ENCODE assay signal across 8 cellular contexts in the genomic region with DNA sequence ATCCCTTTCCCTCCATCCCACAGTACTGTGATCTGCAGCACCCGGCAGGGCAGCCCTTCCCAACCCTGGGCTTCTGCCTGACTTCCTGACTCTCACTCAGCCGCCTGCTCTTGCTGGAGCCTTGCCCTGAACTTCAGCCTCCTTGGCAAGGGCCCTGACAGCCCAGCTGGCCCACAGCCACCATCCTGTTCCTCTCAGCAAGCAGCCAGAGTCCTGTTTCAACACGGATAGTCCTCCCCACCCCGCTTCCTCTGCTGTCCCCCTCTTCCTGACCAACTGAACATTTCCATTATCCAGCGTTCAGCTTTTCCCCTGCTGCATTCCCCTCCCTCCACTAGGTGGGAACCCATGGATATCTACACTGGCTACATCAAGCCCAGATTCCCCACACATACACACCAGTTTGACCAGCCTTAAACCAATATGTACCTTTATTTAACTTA.
DNase-seq lines count a peak whose midpoint lies in the region; ATAC-seq, FAIRE-seq and TF ChIP-seq lines count a peak whose summit lies in the region.

No MANE protein-coding gene starts in this region.

- intact Hi-C loops in mammary epithelial cell (cut with micrococcal nuclease), result loop anchor here (1.0 kb wide), 1 partner anchor 205 kb away; no protein-coding TSS in a partner anchor

- peak; percentile 62 for FAIRE-seq in keratinocyte (lab: Jason Lieb, UNC)

- TF ChIP-seq CTCF in BJ (IDR thresholded peaks at IDR 0.05; ENCODE audit: insufficient read depth, low read depth, low read length) (peak; percentile 48), LNCaP clone FGC (IDR thresholded peaks at IDR 0.05; ENCODE audit: control insufficient read depth, extremely low read depth, insufficient read depth) (peak; percentile 35), mammary epithelial cell (conservative IDR thresholded peaks at IDR 0.05 in 1 of 2, IDR thresholded peaks at IDR 0.05 in 1 of 2; ENCODE audit: extremely low read depth in 1 of 2, insufficient read depth in 1 of 2, low read depth in 1 of 2, low read length in 2 of 2) (peak; percentile 48 to 52), keratinocyte (optimal IDR thresholded peaks at IDR 0.05 in 1 of 3, IDR thresholded peaks at IDR 0.05 in 1 of 3, conservative IDR thresholded peaks at IDR 0.05 in 1 of 3; ENCODE audit: extremely low read depth in 1 of 3, insufficient read depth in 2 of 3, low read length in 3 of 3) (peak; percentile 38 to 55 (median 45))

- H3K9ac ChIP-seq in mammary epithelial cell (ENCODE audit: insufficient read depth, low read length) (no peak overlapping the region), keratinocyte (ENCODE audit: control insufficient read depth, extremely low read depth, insufficient read depth, low read length) (no peak overlapping the region), subcutaneous abdominal adipose tissue (ENCODE audit: low read length in 5 of 5) (peak overlapping the region in 4 of 5 donors; percentile 0 to 38 (median 28))

- H3K9me3 ChIP-seq in mammary epithelial cell (replicated peaks; ENCODE audit: insufficient read depth, low read length) (no peaks in the 10 kb centered on the region), keratinocyte (ENCODE audit: control insufficient read depth, low read depth, low read length) (no peaks in the 10 kb centered on the region), subcutaneous abdominal adipose tissue (ENCODE audit: control insufficient read depth in 5 of 5, low read length in 5 of 5) (no peaks in the 10 kb centered on the region)

- no peak for ATAC-seq in HG02852 (IDR thresholded peaks at IDR 0.05; ENCODE audit: unreplicated experiment)

- H3K4me3 ChIP-seq in BJ (ENCODE audit: low read depth, low read length) (no peak overlapping the region), LNCaP clone FGC (ENCODE audit: low read depth, low read length) (no peak overlapping the region), mammary epithelial cell (replicated peaks in 1 of 3; ENCODE audit: insufficient read depth in 1 of 3, low read depth in 2 of 3, low read length in 3 of 3) (no peak overlapping the region), keratinocyte (ENCODE audit: control insufficient read depth in 2 of 3, extremely low read depth in 1 of 3, insufficient read depth in 2 of 3, low read depth in 1 of 3, low read length in 3 of 3) (no peak overlapping the region), subcutaneous abdominal adipose tissue (ENCODE audit: low read depth in 1 of 5, low read length in 5 of 5) (peak overlapping the region; percentile 16 to 40 (median 31))

- H3K36me3 ChIP-seq in BJ (ENCODE audit: control insufficient read depth, insufficient read depth, low read length), result no peaks in the 10 kb centered on the region
- no peaks in the 10 kb centered on the region for H3K36me3 ChIP-seq in mammary epithelial cell (ENCODE audit: insufficient read depth, low read length)
- no peaks in the 10 kb centered on the region for H3K36me3 ChIP-seq in keratinocyte (ENCODE audit: control insufficient read depth in 2 of 2, extremely low read depth in 1 of 2, insufficient read depth in 2 of 2, low read length in 2 of 2)
- H3K36me3 ChIP-seq in subcutaneous abdominal adipose tissue (ENCODE audit: control insufficient read depth in 5 of 5, insufficient read depth in 5 of 5, low read length in 5 of 5), result no peaks in the 10 kb centered on the region

- H3K27me3 ChIP-seq in BJ (ENCODE audit: control insufficient read depth, insufficient read depth, low read length) (no peaks in the 10 kb centered on the region), mammary epithelial cell (ENCODE audit: insufficient read depth, low read length) (no peaks in the 10 kb centered on the region), keratinocyte (ENCODE audit: control insufficient read depth, extremely low read depth, insufficient read depth, low read length) (no peaks in the 10 kb centered on the region), subcutaneous abdominal adipose tissue (ENCODE audit: control insufficient read depth in 5 of 5, insufficient read depth in 4 of 5, low read length in 5 of 5) (no peaks in the 10 kb centered on the region)

- H3K4me1 ChIP-seq in mammary epithelial cell (ENCODE audit: insufficient read depth, low read length), result peaks cover 8% of the 10 kb centered on the region
- peaks cover 8% of the 10 kb centered on the region for H3K4me1 ChIP-seq in keratinocyte (ENCODE audit: control insufficient read depth, extremely low read depth, insufficient read depth, low read length)
- peaks cover 10 to 47% (median 42%) of the 10 kb centered on the region in 5 donors for H3K4me1 ChIP-seq in subcutaneous abdominal adipose tissue (ENCODE audit: control insufficient read depth in 5 of 5, insufficient read depth in 5 of 5, low read length in 5 of 5)

- 6% methylated on average over 5 of the region's 5 CpGs for WGBS in mammary epithelial cell (ENCODE audit: low coverage, missing lambda C conversion rate)

- H3K4me2 ChIP-seq in mammary epithelial cell (ENCODE audit: insufficient read depth, low read depth, low read length) (peak overlapping the region; percentile 25), keratinocyte (ENCODE audit: control insufficient read depth, extremely low read depth, insufficient read depth, low read depth, low read length) (peak overlapping the region; percentile 45)

- H4K20me1 ChIP-seq in mammary epithelial cell (ENCODE audit: insufficient read depth, low read length) (no peaks in the 10 kb centered on the region), keratinocyte (ENCODE audit: control insufficient read depth, extremely low read depth, insufficient read depth, low read length) (no peaks in the 10 kb centered on the region)

- POLR2A ChIA-PET in BJ (lab: Charles Lee), result no interaction called here

- peak; percentile 34 for DNase-seq in BJ (ENCODE audit: low read depth)
- DNase-seq in LNCaP clone FGC (ENCODE audit: low read depth), result peak; percentile 70
- peak; percentile 50 for DNase-seq in mammary epithelial cell
- no peak for DNase-seq in keratinocyte (ENCODE audit: low read depth, low spot score)
- DNase-seq in T-helper 9 cell, result no peak
- DNase-seq in NCI-H1694 (lab: John Stamatoyannopoulos, UW), result no peak

- H3K79me2 ChIP-seq in mammary epithelial cell (ENCODE audit: insufficient read depth, low read length) (no peaks in the 10 kb centered on the region), keratinocyte (ENCODE audit: control insufficient read depth, insufficient read depth, low read length) (no peaks in the 10 kb centered on the region)

- H2AFZ ChIP-seq in mammary epithelial cell (ENCODE audit: low read depth, low read length), result peak overlapping the region; percentile 80
- peak overlapping the region; percentile 87 for H2AFZ ChIP-seq in keratinocyte (ENCODE audit: control insufficient read depth, low read length)

- dilution Hi-C loops in mammary epithelial cell (cut with HindIII; ENCODE audit: low sequenced_read_pairs), result no loop called here
- dilution Hi-C loops in keratinocyte (cut with MboI; ENCODE audit: extremely low pct_ligation_motif_present, low sequenced_read_pairs), result no loop called here

- H3K27ac ChIP-seq in mammary epithelial cell (ENCODE audit: insufficient read depth, low read depth, low read length), result no peak overlapping the region
- H3K27ac ChIP-seq in keratinocyte (ENCODE audit: control insufficient read depth, insufficient read depth, low read length), result no peak overlapping the region
- peak overlapping the region; percentile 94 for H3K27ac ChIP-seq in subcutaneous abdominal adipose tissue (ENCODE audit: low read depth, low read length)

- no peaks in the 10 kb centered on the region for H3K9me1 ChIP-seq in keratinocyte (ENCODE audit: control insufficient read depth, extremely low read depth, insufficient read depth, low read length)

- CTCF ChIA-PET in BJ (lab: Yijun Ruan, JAX) (interaction anchor here (0.8 to 1.0 kb wide), 4 partner anchors 10 to 424 kb away, joined by 3 to 4 read pairs (median 3); no protein-coding TSS in a partner anchor), mammary epithelial cell (lab: Charles Lee; ENCODE audit: low non-redundant PET) (interaction anchor here (0.6 kb wide), 1 partner anchor 11 kb away, joined by 3 read pairs; no protein-coding TSS in a partner anchor)

- in situ Hi-C loops in mammary epithelial cell (cut with MboI; ENCODE audit: low sequenced_read_pairs in 2 of 2), result no loop called here

- no TSS peak for BruUV-seq in mammary epithelial cell (replicated peaks; lab: Mats Ljungman, UMichigan)

Comparison
In these comparisons a context has a peak if more than half of its experiments do, and no peak if none do; other contexts are left out.
1. DNase-seq: peak in BJ (single experiment), LNCaP clone FGC (single experiment) and mammary epithelial cell (single experiment); none in keratinocyte (single experiment), T-helper 9 cell (single experiment) and NCI-H1694 (single experiment).
2. H3K4me3 ChIP-seq: peak in subcutaneous abdominal adipose tissue (5 of 5); none in BJ (single experiment), LNCaP clone FGC (single experiment), mammary epithelial cell (0 of 3) and keratinocyte (0 of 3).
3. H3K9ac ChIP-seq: peak in subcutaneous abdominal adipose tissue (4 of 5); none in mammary epithelial cell (single experiment) and keratinocyte (single experiment).
4. Peak in every context shown above with its lines, with median percentiles within 50 percentile points of each other: CTCF ChIP-seq.